Comparison of ENCODE assay signal across 13 cellular contexts in genomic region chr3:178676942-178677606, GRCh38.
A peak's percentile ranks its signal among the peaks of the same experiment; 100 is the strongest.
DNase-seq lines count a peak whose midpoint lies in the region; ATAC-seq and TF ChIP-seq lines count a peak whose summit lies in the region.
"Had no signal": no experiment of that assay in that cellular context is flagged by ENCODE, and none has a peak within 500 bp of the region (broad histone marks: within the 10 kb centered on the region; RNA-seq: fewer than 3 reads in every experiment).

No MANE protein-coding gene starts in this region.

- no peak overlapping the region for H2AFZ ChIP-seq in mesenchymal stem cell (ENCODE audit: low read depth, low read length)

- H3K36me3 Mint-ChIP-seq in activated naive CD4-positive, alpha-beta T cell treated with anti-CD3 and anti-CD28 coated beads, Interleukin-2, amount 50 U/mL, for 72 hours = no peaks in the 10 kb centered on the region

- H3K4me1 ChIP-seq in mesenchymal stem cell (ENCODE audit: control insufficient read depth, insufficient read depth, low read depth, low read length) (no peaks in the 10 kb centered on the region), esophagus muscularis mucosa (peaks cover 2 to 3% (median 2%) of the 10 kb centered on the region in 4 donors), breast epithelium (no peaks in the 10 kb centered on the region)

- H3K9me3 Mint-ChIP-seq in activated naive CD4-positive, alpha-beta T cell treated with anti-CD3 and anti-CD28 coated beads, Interleukin-2, amount 50 U/mL, for 72 hours = no peaks in the 10 kb centered on the region

- H3K27ac Mint-ChIP-seq in activated naive CD4-positive, alpha-beta T cell treated with anti-CD3 and anti-CD28 coated beads, Interleukin-2, amount 50 U/mL, for 72 hours = no peak overlapping the region
- H3K27ac Mint-ChIP-seq: activated CD8-positive, alpha-beta T cell treated with anti-CD3 and anti-CD28 coated beads, Interleukin-2, amount 10 ng/mL, durations not matched to agents 7 days and 5 days had no signal

- ATAC-seq in GM18868 (IDR thresholded peaks at IDR 0.05; ENCODE audit: unreplicated experiment) (peak; percentile 82), GM21447 (IDR thresholded peaks at IDR 0.05; ENCODE audit: unreplicated experiment) (peak; percentile 53), HG03025 (IDR thresholded peaks at IDR 0.05; ENCODE audit: low FRiP score, unreplicated experiment) (peak; percentile 79)
- no peak for ATAC-seq in activated naive CD4-positive, alpha-beta T cell treated with anti-CD3 and anti-CD28 coated beads, Interleukin-2, amount 50 U/mL, for 72 hours
- ATAC-seq: activated CD8-positive, alpha-beta T cell treated with anti-CD3 and anti-CD28 coated beads, Interleukin-2, amount 10 ng/mL, durations not matched to agents 7 days and 5 days had no signal

- TF ChIP-seq POLR2A in esophagus muscularis mucosa (IDR thresholded peaks at IDR 0.05; ENCODE audit: low read depth) (no peak), breast epithelium (IDR thresholded peaks at IDR 0.05) (no peak)

- peak overlapping the region in 1 of 2 experiments; percentile 73 for H2BK12ac ChIP-seq in mesenchymal stem cell (ENCODE audit: low read length in 2 of 2)

- H4K8ac ChIP-seq in mesenchymal stem cell (ENCODE audit: low read length) = no peak overlapping the region

- H3K4me3 ChIP-seq in mesenchymal stem cell (ENCODE audit: insufficient read depth in 1 of 2, low read depth in 1 of 2, low read length in 2 of 2) (no peak overlapping the region), esophagus muscularis mucosa (no peak overlapping the region), breast epithelium (no peak overlapping the region)

- H2AK5ac ChIP-seq in mesenchymal stem cell (ENCODE audit: low read length, severe bottlenecking) = no peak overlapping the region

- no peak overlapping the region for H2BK15ac ChIP-seq in mesenchymal stem cell (ENCODE audit: low read depth, poor library complexity, severe bottlenecking)

- H3K23ac ChIP-seq in mesenchymal stem cell (ENCODE audit: low read length in 2 of 2) = no peak overlapping the region

- no peak overlapping the region for H3K9ac ChIP-seq in mesenchymal stem cell (ENCODE audit: low read length)

- no peak overlapping the region for H2BK120ac ChIP-seq in mesenchymal stem cell (ENCODE audit: low read depth, low read length)

- no peak overlapping the region for H3K27ac ChIP-seq in mesenchymal stem cell (ENCODE audit: low read length, poor library complexity, severe bottlenecking)
- no peak overlapping the region for H3K27ac ChIP-seq in esophagus muscularis mucosa (replicated peaks in 1 of 4)
- no peak overlapping the region for H3K27ac ChIP-seq in breast epithelium

- H3K9me3 ChIP-seq in mesenchymal stem cell (ENCODE audit: control insufficient read depth, low read length) (no peaks in the 10 kb centered on the region), esophagus muscularis mucosa (no peaks in the 10 kb centered on the region), breast epithelium (no peaks in the 10 kb centered on the region)

- TF ChIP-seq CTCF in esophagus muscularis mucosa (IDR thresholded peaks at IDR 0.05) (no peak), breast epithelium (IDR thresholded peaks at IDR 0.05) (no peak)

- no peak overlapping the region for H3K4me2 ChIP-seq in mesenchymal stem cell (ENCODE audit: low read length, poor library complexity, severe bottlenecking)

- DNase-seq in mesenchymal stem cell = peak; percentile 0
- DNase-seq in esophagus muscularis mucosa (ENCODE audit: extremely low spot score) = no peak
- DNase-seq in breast epithelium (ENCODE audit: low spot score in 2 of 2) = no peak
- no peak for DNase-seq in activated naive CD4-positive, alpha-beta T cell treated with anti-CD3 and anti-CD28 coated beads, Interleukin-2, amount 50 U/mL, for 72 hours (ENCODE audit: low spot score in 2 of 2)
- DNase-seq: activated CD8-positive, alpha-beta T cell treated with anti-CD3 and anti-CD28 coated beads, Interleukin-2, amount 10 ng/mL, durations not matched to agents 7 days and 5 days; COR-L47; left ventricle myocardium superior; NCI-H1092 treated with DMSO at 0.1 percent for 48 hours; OCI-M1; stimulated activated CD4-positive, alpha-beta T cell treated with anti-CD3 and anti-CD28 coated beads, Interleukin-1b, Interleukin-23, amount 100 ng/mL, for 48 hours had no signal

- H3K4ac ChIP-seq in mesenchymal stem cell (ENCODE audit: low read depth in 1 of 2, low read length in 2 of 2) = no peak overlapping the region

- 93% methylated on average over 6 of the region's 7 CpGs for WGBS in mesenchymal stem cell
- WGBS in esophagus muscularis mucosa = 60% methylated on average over 7 of the region's 7 CpGs

- no peak overlapping the region for H3K18ac ChIP-seq in mesenchymal stem cell (ENCODE audit: low read depth in 1 of 2, low read length in 2 of 2)

- no peak overlapping the region for H3K14ac ChIP-seq in mesenchymal stem cell (ENCODE audit: low read length in 2 of 2)

- no peak overlapping the region for H2BK5ac ChIP-seq in mesenchymal stem cell (ENCODE audit: low read depth, low read length, poor library complexity, severe bottlenecking)

- no peaks in the 10 kb centered on the region for H3K79me1 ChIP-seq in mesenchymal stem cell (replicated peaks; ENCODE audit: low read length, poor library complexity, severe bottlenecking)

- no peaks in the 10 kb centered on the region for H3K36me3 ChIP-seq in mesenchymal stem cell (ENCODE audit: control insufficient read depth in 1 of 2, insufficient read depth in 2 of 2, low read depth in 1 of 2, low read length in 2 of 2)
- no peaks in the 10 kb centered on the region for H3K36me3 ChIP-seq in esophagus muscularis mucosa
- no peaks in the 10 kb centered on the region for H3K36me3 ChIP-seq in breast epithelium

- TF ChIP-seq EP300 in esophagus muscularis mucosa (IDR thresholded peaks at IDR 0.05) = no peak

- H4K91ac ChIP-seq in mesenchymal stem cell (ENCODE audit: low read length) = no peak overlapping the region

- H3K27me3 ChIP-seq in mesenchymal stem cell (ENCODE audit: control insufficient read depth in 1 of 2, insufficient read depth in 1 of 2, low read length in 2 of 2) (no peaks in the 10 kb centered on the region), esophagus muscularis mucosa (no peaks in the 10 kb centered on the region), breast epithelium (no peaks in the 10 kb centered on the region)

- intact Hi-C loops in esophagus muscularis mucosa (cut with DNase I) = no loop called here
- intact Hi-C loops in breast epithelium (cut with DNase I; ENCODE audit: low total_unique reads) = no loop called here

Comparison
In these comparisons a context has a peak if more than half of its experiments do, and no peak if none do; other contexts are left out.
1. ATAC-seq: peak in GM18868 (single experiment), GM21447 (single experiment) and HG03025 (single experiment); none in activated naive CD4-positive, alpha-beta T cell treated with anti-CD3 and anti-CD28 coated beads, Interleukin-2, amount 50 U/mL, for 72 hours (0 of 2).